ENCODE assay signal across 8 cellular contexts in genomic region chr1:70205076-70205436, GRCh38. TPM values are rescaled to one million over a fixed set of nuclear protein-coding genes. Genes with fewer than 3 reads are reported as not detected.
DNase-seq lines count a peak whose midpoint lies in the region; ATAC-seq, FAIRE-seq and TF ChIP-seq lines count a peak whose summit lies in the region.

No MANE protein-coding gene starts in this region.

- H3K4me1 ChIP-seq in A549 (peaks cover 13% of the 10 kb centered on the region; the same call in 2 of the 3 replicates), GM12878 (ENCODE audit: control insufficient read depth, insufficient read depth, low read length) (peaks cover 6% of the 10 kb centered on the region)

- SMC1A ChIA-PET in GM12878 (lab: Charles Lee; ENCODE audit: uncharacterized antibody, unreplicated experiment): interaction anchor here (0.7 to 1.0 kb wide), 3 partner anchors 14 to 301 kb away, joined by 3 to 4 read pairs (median 3); no protein-coding TSS in a partner anchor

- H3K79me2 ChIP-seq in GM12878 (ENCODE audit: control insufficient read depth, insufficient read depth, low read length): peaks cover 92% of the 10 kb centered on the region

- intact Hi-C loops in GM12878 (cut with micrococcal nuclease; ENCODE audit: unreplicated experiment): loop anchor here (1.0 to 10.0 kb wide), 4 partner anchors 16 to 876 kb away; partner anchors contain the start of genes ANKRD13C, CTH, SRSF11 and ZRANB2

- peaks cover 1% of the 10 kb centered on the region for H3K36me3 Mint-ChIP-seq in memory B cell

- RAD21 ChIA-PET in GM12878 (lab: Charles Lee; ENCODE audit: unreplicated experiment): interaction anchor here (1.3 kb wide), 1 partner anchor 22 kb away, joined by 3 read pairs; no protein-coding TSS in a partner anchor

- H3K9me3 Mint-ChIP-seq in memory B cell: no peaks in the 10 kb centered on the region

- H3K4me2 ChIP-seq in A549 (peak overlapping the region; percentile 92), GM12878 (ENCODE audit: control insufficient read depth, insufficient read depth) (peak overlapping the region; percentile 52)

- H3K9me3 ChIP-seq in A549 (no peaks in the 10 kb centered on the region), GM12878 (replicated peaks; ENCODE audit: control insufficient read depth, insufficient read depth, low read length) (no peaks in the 10 kb centered on the region)

- H3K27ac ChIP-seq in A549: peak overlapping the region; percentile 86 to 97
- peak overlapping the region; percentile 74 for H3K27ac ChIP-seq in GM12878 (ENCODE audit: control insufficient read depth, insufficient read depth)

- peak overlapping the region; percentile 83 for H3K9ac ChIP-seq in GM12878 (ENCODE audit: control insufficient read depth, insufficient read depth, low read length)

- CTCF ChIA-PET in A549 (lab: Yijun Ruan, JAX): no interaction called here
- CTCF ChIA-PET in GM12878 (lab: Yijun Ruan, JAX): interaction anchor here (1.4 kb wide), 1 partner anchor 23 kb away, joined by 3 read pairs; no protein-coding TSS in a partner anchor

- H3K27me3 ChIP-seq in GM12878 (replicated peaks in 1 of 2; ENCODE audit: control insufficient read depth in 2 of 2, insufficient read depth in 2 of 2, low read length in 1 of 2): no peaks in the 10 kb centered on the region

- TF ChIP-seq EP300 in A549 (IDR thresholded peaks at IDR 0.05) (no peak), GM12878 (IDR thresholded peaks at IDR 0.05; ENCODE audit: borderline replicate concordance in 1 of 2, control insufficient read depth in 1 of 2, low read depth in 2 of 2, low read length in 2 of 2) (no peak)

- no peak for TF ChIP-seq RAD21 in A549 (conservative IDR thresholded peaks at IDR 0.05 in 1 of 2, IDR thresholded peaks at IDR 0.05 in 1 of 2)
- TF ChIP-seq RAD21 in GM12878 (IDR thresholded peaks at IDR 0.05; ENCODE audit: insufficient read depth, low read depth, low read length): no peak

- peak overlapping the region; percentile 93 for H2AFZ ChIP-seq in GM12878 (ENCODE audit: control insufficient read depth, low read depth, low read length)

- H3K4me3 Mint-ChIP-seq in memory B cell: peak overlapping the region; percentile 94

- H3K27me3 Mint-ChIP-seq in memory B cell: no peaks in the 10 kb centered on the region

- no peaks in the 10 kb centered on the region for H4K20me1 ChIP-seq in GM12878 (ENCODE audit: control insufficient read depth, insufficient read depth)

- ATAC-seq in A549 (peak; percentile 74 to 79), GM19023 (IDR thresholded peaks at IDR 0.05; ENCODE audit: unreplicated experiment) (peak; percentile 39), HG03442 (IDR thresholded peaks at IDR 0.05; ENCODE audit: unreplicated experiment) (peak; percentile 34), GM12878 (peak; percentile 34), memory B cell (ENCODE audit: low read depth) (peak; percentile 25)

- TF ChIP-seq POLR2A in A549 (IDR thresholded peaks at IDR 0.05; ENCODE audit: low read length) (no peak), GM12878 (IDR thresholded peaks at IDR 0.05; ENCODE audit: low read depth, low read length) (no peak)

- TF ChIP-seq CTCF in A549 (IDR thresholded peaks at IDR 0.05): no peak
- no peak for TF ChIP-seq CTCF in GM12878 (IDR thresholded peaks at IDR 0.05 in 2 of 3, conservative IDR thresholded peaks at IDR 0.05 in 1 of 3; ENCODE audit: control insufficient read depth in 2 of 3, extremely low read depth in 1 of 3, insufficient read depth in 1 of 3, low read depth in 3 of 3, low read length in 3 of 3)

- H3K4me3 ChIP-seq in A549 (peak overlapping the region; percentile 84), GM12878 (peak overlapping the region; percentile 83)

- H3K36me3 ChIP-seq in GM12878 (ENCODE audit: control insufficient read depth in 2 of 2, insufficient read depth in 2 of 2, low read length in 1 of 2): no peaks in the 10 kb centered on the region; a peak in 1 of 4 replicates

- POLR2A ChIA-PET in A549 (lab: Yijun Ruan, JAX): interaction anchor here (2.8 kb wide), 1 partner anchor 16 kb away, joined by 15 read pairs; the partner anchor contains the start of gene SRSF11
- POLR2A ChIA-PET in GM12878 (lab: Charles Lee): interaction anchor here (1.2 to 3.3 kb wide), 2 partner anchors 15 to 16 kb away, joined by 5 to 21 read pairs; partner anchors contain the start of gene SRSF11

- under 1% methylated on average over 10 of the region's 10 CpGs for WGBS in A549 (ENCODE audit: missing lambda C conversion rate)
- 2% methylated on average over 10 of the region's 10 CpGs for WGBS in GM12878 (ENCODE audit: insufficient coverage, insufficient replicate concordance, low lambda C conversion rate, missing lambda C conversion rate)

- peaks cover 32% of the 10 kb centered on the region for H3K4me1 Mint-ChIP-seq in memory B cell

- DNase-seq in A549 (ENCODE audit: low read depth in 1 of 2, low spot score in 1 of 2): no peak
- DNase-seq in GM12878 (ENCODE audit: low read depth, low spot score): no peak
- DNase-seq in memory B cell (ENCODE audit: low spot score in 2 of 2): no peak
- DNase-seq in NK-92 treated with Interleukin-12 subunit alpha and Interleukin-12 subunit beta, amount 100 ng/mL, for 24 hours (lab: John Stamatoyannopoulos, UW): no peak
- no peak for DNase-seq in NOMO-1 treated with dmso at 0.1 percent for 144 hours (lab: John Stamatoyannopoulos, UW; ENCODE audit: unreplicated experiment)
- DNase-seq in stimulated activated CD4-positive, alpha-beta T cell treated with anti-CD3 and anti-CD28 coated beads, Interleukin-2, amount 100 ng/mL, for 24 hours: no peak

- peak overlapping the region; percentile 95 for H3K27ac Mint-ChIP-seq in memory B cell

- BruUV-seq in GM12878 (replicated peaks; lab: Mats Ljungman, UMichigan): TSS peak; percentile 76

- FAIRE-seq in A549 (lab: Jason Lieb, UNC) (no peak), GM12878 (lab: Jason Lieb, UNC) (no peak)

- in situ Hi-C loops in GM12878 (cut with MboI): no loop called here

TF ChIP-seq in A549, 52 proteins besides CTCF, POLR2A, EP300 and RAD21:
- TF ChIP-seq FOSB (CRISPR knock-in tag; IDR thresholded peaks at IDR 0.05) (no peak), KDM5A (IDR thresholded peaks at IDR 0.05) (0 out of 2 replicates have a peak, but pooled peaks have one; percentile 7)

TF ChIP-seq in GM12878, 131 proteins besides CTCF, POLR2A, EP300 and RAD21 (continues in another document):
- no peak for TF ChIP-seq POU2F2 (IDR thresholded peaks at IDR 0.05; ENCODE audit: borderline replicate concordance, low read depth, low read length)

RNA-seq across cellular contexts. Expression of gene LRRC40, which starts 0.3 kb away (rescaled TPM):
- polyA plus RNA-seq in A549 (2011; rRNA removed) (16.3 and 25.3 TPM in 2 replicates), A549 (2017; fragmentation: RNase III; extraction: RNeasy Plus Mini Kit Qiagen cat#74134 plus additional on column Dnase treatment) (10.6 to 11.7 TPM (median 11.0 TPM) in 3 replicates), GM12878 (2011; rRNA removed) (29.4 and 55.8 TPM in 2 replicates), GM12878 (2014; fragmentation: Illumina TruSeq; extraction: Trizol) (34.2 and 48.0 TPM in 2 replicates), GM12878 (2014; fragmentation: Nextera tagmentation; extraction: Ambion mirVana) (10 to 100 TPM; 26.1 to 44.3 TPM), GM12878 (2014; rRNA removed) (15.7 and 19.5 TPM in 2 replicates), GM12878 (2016; fragmentation: Nextera tagmentation; extraction: Ambion mirVana) (10 to 100 TPM; 32.4 to 34.5 TPM)
- polyA plus RNA-seq in A549 (2012; cell fraction: cytosol; rRNA removed): 4.8 and 4.9 TPM in 2 replicates
- polyA plus RNA-seq in A549 (2012; cell fraction: nucleus; rRNA removed): 2.7 and 6.2 TPM in 2 replicates
- 4.2 and 5.8 TPM in 2 replicates for polyA minus RNA-seq in A549 (2011; rRNA and poly(A)+ RNA removed)
- 38.1 and 39.8 TPM in 2 replicates for total RNA-seq in GM12878 (2013; cell fraction: nucleolus; rRNA removed)
- total RNA-seq in GM12878 (2014; rRNA removed) (27.5 and 32.5 TPM in 2 replicates), GM12878 (2014; rRNA removed; fragmentation: Illumina TruSeq; extraction: Trizol) (39.1 and 39.4 TPM in 2 replicates), GM12878 (2021) (21.4 and 22.0 TPM in 2 replicates)
- polyA plus RNA-seq in GM12878 (2011; ENCODE audit: low read depth): 5.4 TPM
- 7.7 and 9.6 TPM in 2 replicates for polyA plus RNA-seq in GM12878 (2011; cell fraction: cytosol; rRNA removed)
- polyA plus RNA-seq in GM12878 (2011; cell fraction: nucleus; rRNA removed): 11.3 and 16.7 TPM in 2 replicates
- 9.2 and 12.6 TPM in 2 replicates for polyA plus RNA-seq in GM12878 (2012)
- 12.5 and 14.3 TPM in 2 replicates for polyA minus RNA-seq in GM12878 (2011; rRNA and poly(A)+ RNA removed)
- polyA minus RNA-seq in GM12878 (2011; cell fraction: cytosol; rRNA and poly(A)+ RNA removed): 8.0 and 8.7 TPM in 2 replicates
- 9.9 and 10.9 TPM in 2 replicates for polyA minus RNA-seq in GM12878 (2011; cell fraction: nucleus; rRNA and poly(A)+ RNA removed)

RNA-seq across cellular contexts. Expression of gene SRSF11, which starts 16.1 kb away (rescaled TPM):
- polyA plus RNA-seq in A549 (2011; rRNA removed) (172 and 202 TPM in 2 replicates), A549 (2017; fragmentation: RNase III; extraction: RNeasy Plus Mini Kit Qiagen cat#74134 plus additional on column Dnase treatment) (125 to 153 TPM (median 144 TPM) in 3 replicates), GM12878 (2011; rRNA removed) (424 and 447 TPM in 2 replicates), GM12878 (2014; fragmentation: Illumina TruSeq; extraction: Trizol) (267 and 397 TPM in 2 replicates), GM12878 (2014; fragmentation: Nextera tagmentation; extraction: Ambion mirVana) (100 to 1,000 TPM in 1 of 2 experiments, 10 to 100 TPM in 1; 83.0 to 109 TPM), GM12878 (2014; rRNA removed) (185 and 210 TPM in 2 replicates), GM12878 (2016; fragmentation: Nextera tagmentation; extraction: Ambion mirVana) (100 to 1,000 TPM; 207 to 219 TPM)
- polyA plus RNA-seq in A549 (2012; cell fraction: cytosol; rRNA removed): 70.0 and 73.8 TPM in 2 replicates
- polyA plus RNA-seq in A549 (2012; cell fraction: nucleus; rRNA removed): 200 and 269 TPM in 2 replicates
- 131 and 163 TPM in 2 replicates for polyA minus RNA-seq in A549 (2011; rRNA and poly(A)+ RNA removed)
- total RNA-seq in GM12878 (2013; cell fraction: nucleolus; rRNA removed): 679 and 699 TPM in 2 replicates
- total RNA-seq in GM12878 (2014; rRNA removed) (143 and 161 TPM in 2 replicates), GM12878 (2014; rRNA removed; fragmentation: Illumina TruSeq; extraction: Trizol) (206 and 215 TPM in 2 replicates), GM12878 (2021) (139 and 144 TPM in 2 replicates)
- 67.0 TPM for polyA plus RNA-seq in GM12878 (2011; ENCODE audit: low read depth)
- 210 and 228 TPM in 2 replicates for polyA plus RNA-seq in GM12878 (2011; cell fraction: cytosol; rRNA removed)
- 782 and 792 TPM in 2 replicates for polyA plus RNA-seq in GM12878 (2011; cell fraction: nucleus; rRNA removed)
- 144 and 155 TPM in 2 replicates for polyA plus RNA-seq in GM12878 (2012)
- 241 and 282 TPM in 2 replicates for polyA minus RNA-seq in GM12878 (2011; rRNA and poly(A)+ RNA removed)
- 69.1 and 84.6 TPM in 2 replicates for polyA minus RNA-seq in GM12878 (2011; cell fraction: cytosol; rRNA and poly(A)+ RNA removed)
- 291 and 367 TPM in 2 replicates for polyA minus RNA-seq in GM12878 (2011; cell fraction: nucleus; rRNA and poly(A)+ RNA removed)

Comparison
In these comparisons a context has a peak if more than half of its experiments do, and no peak if none do; other contexts are left out.
1. ATAC-seq: peak in every context shown above with its lines; median percentile 76 in A549; 39 in GM19023; 34 in HG03442; 34 in GM12878; 25 in memory B cell.